In the genomic region with DNA sequence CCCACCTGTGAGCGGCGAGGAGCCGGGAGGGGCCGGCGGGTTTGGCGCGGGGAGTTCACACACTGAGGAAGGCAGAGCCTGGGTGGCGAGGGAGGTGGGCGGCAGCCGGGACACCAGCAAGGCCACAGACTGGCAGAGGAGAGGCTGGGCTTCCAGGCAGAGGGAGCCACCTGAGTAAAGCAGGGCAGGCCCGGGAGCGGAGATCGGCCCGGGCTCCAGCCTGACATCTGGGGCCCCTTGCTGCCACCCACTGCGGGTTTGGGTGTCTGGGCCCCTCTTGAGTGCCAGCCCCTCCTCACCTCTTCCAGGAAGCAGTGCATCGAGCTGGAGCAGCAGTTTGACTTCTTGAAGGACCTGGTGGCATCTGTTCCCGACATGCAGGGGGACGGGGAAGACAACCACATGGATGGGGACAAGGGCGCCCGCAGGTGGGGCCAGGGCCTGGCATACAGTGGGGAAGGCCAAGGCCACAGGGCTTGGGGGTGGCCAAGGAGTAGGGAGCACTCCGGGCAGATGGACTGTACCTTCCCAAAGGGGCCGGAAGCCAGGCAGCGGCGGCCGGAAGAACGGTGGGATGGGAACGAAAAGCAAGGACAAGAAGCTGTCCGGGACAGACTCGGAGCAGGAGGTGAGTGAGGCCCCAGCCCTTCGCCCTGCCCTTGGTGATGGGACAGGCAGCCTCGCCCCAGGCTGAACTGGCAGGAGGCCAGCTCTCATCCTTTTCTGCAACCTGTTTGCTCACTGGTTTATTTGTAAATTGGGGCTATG, we compare ENCODE assay signal across 7 cellular contexts. TPM values are rescaled to one million over a fixed set of nuclear protein-coding genes. Genes with fewer than 3 reads are reported as not detected.
DNase-seq lines count a peak whose midpoint lies in the region; ATAC-seq and TF ChIP-seq lines count a peak whose summit lies in the region.

No MANE protein-coding gene starts in this region.

- peak overlapping the region; percentile 93 for H3K4me2 ChIP-seq in PC-3 (ENCODE audit: low read length)

- H3F3A ChIP-seq in PC-3 (ENCODE audit: low read length, unreplicated experiment), result peaks cover 8% of the 10 kb centered on the region

- BruUV-seq in PC-3 (replicated peaks; lab: Mats Ljungman, UMichigan), result TSS peak; percentile 1

- H3K9ac ChIP-seq in PC-3 (ENCODE audit: low read length), result peak overlapping the region; percentile 76

- H3K4me3 ChIP-seq in PC-3 (ENCODE audit: low read length) (peak overlapping the region; percentile 82), esophagus (ENCODE audit: low read depth in 1 of 2, low read length in 2 of 2) (peak overlapping the region; percentile 72 to 81)

- 25% methylated on average over 31 of the region's 31 CpGs for WGBS in esophagus, 2 donors

- no peak for TF ChIP-seq CTCF in PC-3 (conservative IDR thresholded peaks at IDR 0.05; ENCODE audit: low read depth, low read length)

- peak; percentile 39 for DNase-seq in PC-3
- peak in 7 of 10 donors; percentile 27 to 91 (median 51) for DNase-seq in posterior cingulate gyrus
- no peak for DNase-seq in NCI-H774 (lab: John Stamatoyannopoulos, UW)

- H3K27ac ChIP-seq in PC-3 (ENCODE audit: low read length) (peak overlapping the region; percentile 29), esophagus (ENCODE audit: low read depth in 2 of 2, low read length in 1 of 2) (peak overlapping the region in 1 of 2 donors; percentile 91)

- H4K20me1 ChIP-seq in PC-3 (ENCODE audit: low read length), result 0 out of 2 replicates have a peak, but pooled peaks cover 6% of the 10 kb centered on the region

- no peaks in the 10 kb centered on the region for H3K9me2 ChIP-seq in PC-3 (replicated peaks; ENCODE audit: low read length)

- CTCF ChIA-PET in PC-3 (lab: Charles Lee), result no interaction called here

- POLR2A ChIA-PET in PC-3 (lab: Charles Lee; ENCODE audit: unreplicated experiment), result interaction anchor here (0.6 kb wide), 1 partner anchor 32 kb away, joined by 13 read pairs; a partner anchor contains a TSS

- H3K27me3 ChIP-seq in PC-3 (ENCODE audit: low read length) (no peaks in the 10 kb centered on the region), esophagus (ENCODE audit: control insufficient read depth in 1 of 2, insufficient read depth in 2 of 2, low read length in 2 of 2) (no peaks in the 10 kb centered on the region)

- H3K4me1 ChIP-seq in PC-3 (ENCODE audit: insufficient read depth, low read length) (peaks cover 38% of the 10 kb centered on the region), esophagus (ENCODE audit: control insufficient read depth in 2 of 2, insufficient read depth in 2 of 2, low read length in 1 of 2) (peaks cover 24 to 35% of the 10 kb centered on the region in 2 donors)

- intact Hi-C loops in PC-3 (cut with micrococcal nuclease), result no loop called here
- intact Hi-C loops in posterior cingulate gyrus (cut with DNase I), result loop anchor here (1.0 kb wide), 1 partner anchor 28 kb away; no protein-coding TSS in a partner anchor

- peak; percentile 6 for ATAC-seq in GM21529 (IDR thresholded peaks at IDR 0.05; ENCODE audit: unreplicated experiment)
- no peak for ATAC-seq in PC-3
- no peak for ATAC-seq in GM18868 (IDR thresholded peaks at IDR 0.05; ENCODE audit: unreplicated experiment)
- no peak for ATAC-seq in GM21786 (IDR thresholded peaks at IDR 0.05; ENCODE audit: unreplicated experiment)

- no peaks in the 10 kb centered on the region for H3K9me3 ChIP-seq in PC-3 (ENCODE audit: low read length)
- H3K9me3 ChIP-seq in esophagus (ENCODE audit: control insufficient read depth in 2 of 2, insufficient read depth in 1 of 2, low read depth in 1 of 2, low read length in 1 of 2), result no peaks in the 10 kb centered on the region

- H3K36me3 ChIP-seq in PC-3 (ENCODE audit: low read depth, low read length) (peaks cover 17% of the 10 kb centered on the region; the same call in 1 of the 2 replicates), esophagus (ENCODE audit: control insufficient read depth in 2 of 2, insufficient read depth in 2 of 2, low read length in 1 of 2) (peaks cover 0 to 11% of the 10 kb centered on the region in 2 donors)

- peak overlapping the region; percentile 58 for H2AFZ ChIP-seq in PC-3 (ENCODE audit: low read length)

- peaks cover 64% of the 10 kb centered on the region for H3K79me2 ChIP-seq in PC-3 (ENCODE audit: low read length)

RNA-seq across cellular contexts. Expression of a gene that starts 1.0 kb away (rescaled TPM):
- 944 and 1,531 TPM in 2 replicates for total RNA-seq in PC-3 (2014; rRNA removed)
- polyA plus RNA-seq in esophagus, result 100 to 1,000 TPM in 1 of 2 donors, 10 to 100 TPM in 1; 89.6 to 103 TPM

RNA-seq across cellular contexts. Expression of a gene that starts 1.4 kb away (rescaled TPM):
- total RNA-seq in PC-3 (2014; rRNA removed), result 61.3 and 82.0 TPM in 2 replicates
- polyA plus RNA-seq in esophagus, result 10 to 100 TPM; 21.8 to 27.6 TPM

RNA-seq across cellular contexts. Expression of a gene that starts 20.0 kb away (rescaled TPM):
- 656 and 851 TPM in 2 replicates for total RNA-seq in PC-3 (2014; rRNA removed)
- 10 to 100 TPM; 26.7 to 39.6 TPM for polyA plus RNA-seq in esophagus

RNA-seq across cellular contexts. Expression of a gene that starts 25.1 kb away (rescaled TPM):
- total RNA-seq in PC-3 (2014; rRNA removed), result not detected in 2 replicates
- not detected for polyA plus RNA-seq in esophagus

RNA-seq across cellular contexts. Expression of a gene that starts 29.7 kb away (rescaled TPM):
- 207 and 280 TPM in 2 replicates for total RNA-seq in PC-3 (2014; rRNA removed)
- 10 to 100 TPM; 13.5 to 22.7 TPM for polyA plus RNA-seq in esophagus
